10 cellular contexts compared by ENCODE assay signal in the genomic region with DNA sequence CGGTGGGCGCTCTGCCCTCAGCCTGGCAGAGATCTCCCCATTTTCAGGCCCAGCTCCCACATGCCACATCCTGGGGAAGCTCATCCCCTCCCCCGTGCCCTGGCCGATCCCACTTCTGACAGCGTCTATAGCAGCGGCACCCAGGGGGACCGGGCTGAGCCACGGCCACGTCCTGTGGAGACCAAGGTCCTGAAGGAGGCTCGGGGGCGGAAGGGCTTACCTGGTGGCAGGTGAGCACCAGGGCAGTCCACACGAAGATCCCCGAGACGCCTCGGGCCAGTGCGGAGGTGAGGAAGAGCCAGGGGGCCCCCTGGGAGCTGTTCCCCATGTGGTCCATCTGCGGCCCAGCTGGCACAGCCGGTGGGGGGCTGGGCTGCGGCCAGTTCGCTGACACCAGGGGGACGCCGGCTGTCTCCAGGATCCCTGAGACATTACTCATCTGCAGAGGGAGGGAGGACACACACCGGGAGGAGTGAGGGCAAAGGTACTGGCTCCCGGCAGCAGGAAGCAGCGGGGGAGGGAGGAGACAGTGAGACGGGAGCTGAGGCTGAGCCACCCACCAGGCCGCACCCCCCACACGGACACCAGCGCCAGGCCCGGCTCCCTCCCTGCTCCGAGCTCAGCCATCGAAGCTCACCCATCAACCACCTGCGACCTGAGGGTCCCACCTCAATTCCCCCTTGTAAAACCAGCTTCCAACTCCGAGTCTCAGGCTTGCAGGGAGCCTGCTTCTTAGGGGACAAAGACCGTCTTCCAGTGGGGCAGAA. TPM values are rescaled to one million over a fixed set of nuclear protein-coding genes. Genes with fewer than 3 reads are reported as not detected.
DNase-seq lines count a peak whose midpoint lies in the region; ATAC-seq, FAIRE-seq and TF ChIP-seq lines count a peak whose summit lies in the region.
"Had no signal": no experiment of that assay in that cellular context is flagged by ENCODE, and none has a peak within 500 bp of the region (broad histone marks: within the 10 kb centered on the region; RNA-seq: fewer than 3 reads in every experiment).

No MANE protein-coding gene starts in this region.

- H3K4me1 ChIP-seq in PC-9 (replicated peaks; ENCODE audit: insufficient read depth) (peaks cover 54% of the 10 kb centered on the region), small intestine (ENCODE audit: control insufficient read depth in 2 of 2, insufficient read depth in 1 of 2, low read depth in 1 of 2, low read length in 1 of 2) (no peaks in the 10 kb centered on the region)

- peak overlapping the region; percentile 94 for H3K4me2 ChIP-seq in PC-9

- peaks cover 16% of the 10 kb centered on the region for H4K20me1 ChIP-seq in PC-9 (ENCODE audit: insufficient read depth)

- CTCF ChIA-PET in PC-9 (lab: Charles Lee), result interaction anchor here (0.6 to 1.9 kb wide), 8 partner anchors 16 to 715 kb away, joined by 3 to 12 read pairs (median 4); a partner anchor contains a TSS

- no peak for ATAC-seq in HG03159 (IDR thresholded peaks at IDR 0.05; ENCODE audit: unreplicated experiment)
- ATAC-seq in HG02798 (IDR thresholded peaks at IDR 0.05; ENCODE audit: poor library complexity, unreplicated experiment), result no peak
- ATAC-seq in sciatic nerve, result no peak

- intact Hi-C loops in PC-9 (cut with micrococcal nuclease; ENCODE audit: unreplicated experiment), result loop anchor here (1.0 kb wide), 1 partner anchor 35 kb away; no protein-coding TSS in a partner anchor
- intact Hi-C loops in sciatic nerve (cut with DNase I), result no loop called here

- H3K36me3 ChIP-seq in PC-9 (ENCODE audit: low read depth) (no peaks in the 10 kb centered on the region; the same call in 1 of the 2 replicates), small intestine (ENCODE audit: control insufficient read depth in 2 of 2, insufficient read depth in 2 of 2, low read length in 2 of 2) (peaks cover 0 to 3% of the 10 kb centered on the region in 2 donors)
- H3K36me3 ChIP-seq: SJCRH30 had no signal

- H3K27ac ChIP-seq in PC-9 (peak overlapping the region; percentile 96), small intestine (ENCODE audit: low read depth in 1 of 2, low read length in 1 of 2) (peak overlapping the region; percentile 92 to 99)
- H3K27ac ChIP-seq: SJCRH30 had no signal

- POLR2A ChIA-PET in PC-9 (lab: Charles Lee; ENCODE audit: unreplicated experiment), result interaction anchor here (0.5 to 1.8 kb wide), 9 partner anchors 9 to 634 kb away, joined by 3 to 13 read pairs (median 5); a partner anchor contains a TSS

- FAIRE-seq in small intestine (lab: Jason Lieb, UNC), result no peak

- no TSS peak for BruUV-seq in PC-9 (replicated peaks; lab: Mats Ljungman, UMichigan)

- DNase-seq in HK-2 (ENCODE audit: unreplicated experiment), result peak; percentile 95
- peak; percentile 96 for DNase-seq in PC-9
- DNase-seq in fibroblast of villous mesenchyme (ENCODE audit: low read depth), result peak; percentile 86
- peak; percentile 96 for DNase-seq in small intestine
- no peak for DNase-seq in cerebellar cortex (ENCODE audit: low spot score)
- DNase-seq in sciatic nerve (ENCODE audit: low spot score), result no peak
- DNase-seq: naive B cell had no signal

- H2AFZ ChIP-seq in PC-9, result no peak overlapping the region

- H3K4me3 ChIP-seq in PC-9 (peak overlapping the region; percentile 65), fibroblast of villous mesenchyme (ENCODE audit: low read depth, low read length) (no peak overlapping the region), small intestine (ENCODE audit: low read depth in 1 of 2, low read length in 2 of 2) (peak overlapping the region in 1 of 2 donors; percentile 66)
- H3K4me3 ChIP-seq: SJCRH30 had no signal

- TF ChIP-seq CTCF in PC-9 (conservative IDR thresholded peaks at IDR 0.05) (no peak), fibroblast of villous mesenchyme (IDR thresholded peaks at IDR 0.05; ENCODE audit: insufficient read depth, low read depth, low read length) (no peak)

- H3K9me3 ChIP-seq in PC-9 (ENCODE audit: insufficient read depth, low read depth) (no peaks in the 10 kb centered on the region), small intestine (ENCODE audit: control insufficient read depth, low read depth) (no peaks in the 10 kb centered on the region)
- H3K9me3 ChIP-seq: SJCRH30 had no signal

- no peaks in the 10 kb centered on the region for H3K9me2 ChIP-seq in PC-9 (ENCODE audit: insufficient read depth)

- no peaks in the 10 kb centered on the region for H3K27me3 ChIP-seq in PC-9 (ENCODE audit: insufficient read depth, low read depth)
- H3K27me3 ChIP-seq in small intestine (ENCODE audit: control insufficient read depth in 2 of 2, insufficient read depth in 2 of 2, low read length in 2 of 2), result no peaks in the 10 kb centered on the region
- H3K27me3 ChIP-seq: SJCRH30 had no signal

- peaks cover 35% of the 10 kb centered on the region for H3F3A ChIP-seq in PC-9 (ENCODE audit: insufficient read depth, low read depth)

- H3K79me2 ChIP-seq in PC-9 (ENCODE audit: low read depth), result peaks cover 16% of the 10 kb centered on the region

- 12 to 30% (median 18%) methylated on average over 29 to 35 of the region's 35 CpGs for WGBS in small intestine, 3 donors

RNA-seq across cellular contexts. Expression of a gene that starts 0.8 kb away (rescaled TPM):
- total RNA-seq in PC-9 (2021) (21.4 TPM in 2 replicates), fibroblast of villous mesenchyme (0.64 and 0.86 TPM in 2 replicates), sciatic nerve (0.27 TPM)
- 10 to 100 TPM; 30.0 to 55.0 (median 37.4) TPM for polyA plus RNA-seq in small intestine
- total RNA-seq: SJCRH30 had no signal

RNA-seq across cellular contexts. Expression of a gene that starts 14.6 kb away (rescaled TPM):
- total RNA-seq in PC-9 (2021), result 63.3 and 78.9 TPM in 2 replicates
- total RNA-seq in fibroblast of villous mesenchyme, result 24.6 and 30.9 TPM in 2 replicates
- polyA plus RNA-seq in small intestine, result 10 to 100 TPM; 67.0 to 73.1 (median 72.7) TPM
- total RNA-seq in sciatic nerve, result 17.5 TPM

RNA-seq across cellular contexts. Expression of a gene that starts 24.7 kb away (rescaled TPM):
- total RNA-seq in PC-9 (2021), result 43.1 and 70.8 TPM in 2 replicates
- total RNA-seq in fibroblast of villous mesenchyme, result 21.6 and 26.4 TPM in 2 replicates
- 10 to 100 TPM; 26.1 to 34.2 (median 29.7) TPM for polyA plus RNA-seq in small intestine
- total RNA-seq in sciatic nerve, result 57.2 TPM

RNA-seq across cellular contexts. Expression of a gene that starts 51.0 kb away (rescaled TPM):
- 124 and 170 TPM in 2 replicates for total RNA-seq in PC-9 (2021)
- total RNA-seq in fibroblast of villous mesenchyme, result 45.3 and 69.9 TPM in 2 replicates
- polyA plus RNA-seq in small intestine, result 10 to 100 TPM; 56.5 to 83.2 (median 81.4) TPM
- total RNA-seq in sciatic nerve, result 78.4 TPM

Comparison
In these comparisons a context has a peak if more than half of its experiments do, and no peak if none do; other contexts are left out.
1. DNase-seq: peak in HK-2 (single experiment), PC-9 (2 of 2), fibroblast of villous mesenchyme (single experiment) and small intestine (single experiment); none in cerebellar cortex (single experiment) and sciatic nerve (single experiment).
2. RNA of a gene that starts 0.8 kb away (total RNA-seq): 21.4 TPM in PC-9; 0.64 to 0.86 TPM in fibroblast of villous mesenchyme and 0.27 TPM in sciatic nerve (single experiment); every median in the first group is over 10 times any median in the second.